In genomic region chr10:789831-790701, GRCh38 we compare ENCODE assay signal across 9 cellular contexts.
DNase-seq lines count a peak whose midpoint lies in the region; ATAC-seq and TF ChIP-seq lines count a peak whose summit lies in the region.
"Had no signal": no experiment of that assay in that cellular context is flagged by ENCODE, and none has a peak within 500 bp of the region (broad histone marks: within the 10 kb centered on the region; RNA-seq: fewer than 3 reads in every experiment).

No MANE protein-coding gene starts in this region.

- H3K27ac ChIP-seq in colonic mucosa (no peak overlapping the region), vagina (no peak overlapping the region)
- H3K27ac ChIP-seq: neutrophil had no signal

- peaks cover 7% of the 10 kb centered on the region for H3K27me3 Mint-ChIP-seq in activated CD8-positive, alpha-beta T cell treated with anti-CD3 and anti-CD28 coated beads, Interleukin-2, amount 10 ng/mL, durations not matched to agents 7 days and 5 days (ENCODE audit: low read depth)

- no peak for TF ChIP-seq POLR2A in vagina (IDR thresholded peaks at IDR 0.05)

- no peaks in the 10 kb centered on the region for H3K9me3 ChIP-seq in colonic mucosa
- H3K9me3 ChIP-seq in vagina = no peaks in the 10 kb centered on the region
- H3K9me3 ChIP-seq: neutrophil had no signal

- CTCF ChIA-PET in activated CD8-positive, alpha-beta T cell treated with anti-CD3 and anti-CD28 coated beads, Interleukin-2, amount 10 ng/mL, durations not matched to agents 7 days and 5 days (lab: Charles Lee) = interaction anchor here (1.5 kb wide), 1 partner anchor 32 kb away, joined by 3 read pairs; no protein-coding TSS in a partner anchor

- DNase-seq in Right ventricle myocardium superior (peak; percentile 29), left cardiac atrium (no peak), colonic mucosa (no peak), mesenteric fat pad (ENCODE audit: low spot score) (peak; percentile 69), vagina (ENCODE audit: extremely low spot score in 2 of 2) (peak; percentile 72 to 79), nucleus accumbens (lab: John Stamatoyannopoulos, UW) (no peak)
- no peak for DNase-seq in activated CD8-positive, alpha-beta T cell treated with anti-CD3 and anti-CD28 coated beads, Interleukin-2, amount 10 ng/mL, durations not matched to agents 7 days and 5 days

- H3K36me3 Mint-ChIP-seq in activated CD8-positive, alpha-beta T cell treated with anti-CD3 and anti-CD28 coated beads, Interleukin-2, amount 10 ng/mL, durations not matched to agents 7 days and 5 days (ENCODE audit: low read depth) = peaks cover under 1% of the 10 kb centered on the region

- no peak for TF ChIP-seq CTCF in colonic mucosa (IDR thresholded peaks at IDR 0.05)
- TF ChIP-seq CTCF in vagina (IDR thresholded peaks at IDR 0.05) = no peak

- H3K27ac Mint-ChIP-seq in activated CD8-positive, alpha-beta T cell treated with anti-CD3 and anti-CD28 coated beads, Interleukin-2, amount 10 ng/mL, durations not matched to agents 7 days and 5 days = no peak overlapping the region

- ATAC-seq in Right ventricle myocardium superior (ENCODE audit: poor library complexity) (no peak), left cardiac atrium (no peak), GM19463 (IDR thresholded peaks at IDR 0.05; ENCODE audit: unreplicated experiment) (no peak)
- ATAC-seq in activated CD8-positive, alpha-beta T cell treated with anti-CD3 and anti-CD28 coated beads, Interleukin-2, amount 10 ng/mL, durations not matched to agents 7 days and 5 days = no peak

- H3K4me3 ChIP-seq in colonic mucosa (peak overlapping the region; percentile 23), vagina (peak overlapping the region; percentile 38 to 46)

- no peak overlapping the region for H3K4me3 Mint-ChIP-seq in activated CD8-positive, alpha-beta T cell treated with anti-CD3 and anti-CD28 coated beads, Interleukin-2, amount 10 ng/mL, durations not matched to agents 7 days and 5 days

- H3K4me1 ChIP-seq in colonic mucosa = no peaks in the 10 kb centered on the region
- peaks cover 22% of the 10 kb centered on the region for H3K4me1 ChIP-seq in vagina

- H3K27me3 ChIP-seq in colonic mucosa (peaks cover under 1% of the 10 kb centered on the region), vagina (no peaks in the 10 kb centered on the region)

- intact Hi-C loops in Right ventricle myocardium superior (cut with DNase I) = loop anchor here (5.0 to 10.0 kb wide), 2 partner anchors 205 to 278 kb away; no protein-coding TSS in a partner anchor
- intact Hi-C loops in left cardiac atrium (cut with DNase I) = loop anchor here (5.0 to 10.0 kb wide), 2 partner anchors 95 to 273 kb away; no protein-coding TSS in a partner anchor
- intact Hi-C loops in colonic mucosa (cut with DNase I) = loop anchor here (5.0 kb wide), 1 partner anchor 278 kb away; no protein-coding TSS in a partner anchor
- intact Hi-C loops in vagina (cut with DNase I) = loop anchor here (10.0 kb wide), 2 partner anchors 215 to 285 kb away; no protein-coding TSS in a partner anchor

- peak overlapping the region in 1 of 2 donors; percentile 26 for H3K9ac ChIP-seq in colonic mucosa (ENCODE audit: low read depth in 2 of 2, low read length in 2 of 2)

- H3K4me1 Mint-ChIP-seq in activated CD8-positive, alpha-beta T cell treated with anti-CD3 and anti-CD28 coated beads, Interleukin-2, amount 10 ng/mL, durations not matched to agents 7 days and 5 days (ENCODE audit: low read depth) = no peaks in the 10 kb centered on the region

- peaks cover 3% of the 10 kb centered on the region for H3K9me3 Mint-ChIP-seq in activated CD8-positive, alpha-beta T cell treated with anti-CD3 and anti-CD28 coated beads, Interleukin-2, amount 10 ng/mL, durations not matched to agents 7 days and 5 days (ENCODE audit: insufficient read depth)

- POLR2A ChIA-PET in activated CD8-positive, alpha-beta T cell treated with anti-CD3 and anti-CD28 coated beads, Interleukin-2, amount 10 ng/mL, durations not matched to agents 7 days and 5 days (lab: Charles Lee) = no interaction called here

- no peaks in the 10 kb centered on the region for H3K36me3 ChIP-seq in colonic mucosa
- no peaks in the 10 kb centered on the region for H3K36me3 ChIP-seq in vagina
- H3K36me3 ChIP-seq: neutrophil had no signal

Comparison
In these comparisons a context has a peak if more than half of its experiments do, and no peak if none do; other contexts are left out.
1. DNase-seq: peak in Right ventricle myocardium superior (single experiment), mesenteric fat pad (single experiment) and vagina (2 of 2); none in left cardiac atrium (single experiment), colonic mucosa (single experiment), nucleus accumbens (0 of 56) and activated CD8-positive, alpha-beta T cell treated with anti-CD3 and anti-CD28 coated beads, Interleukin-2, amount 10 ng/mL, durations not matched to agents 7 days and 5 days (single experiment).